ENCODE assay signal across 7 cellular contexts in the genomic region with DNA sequence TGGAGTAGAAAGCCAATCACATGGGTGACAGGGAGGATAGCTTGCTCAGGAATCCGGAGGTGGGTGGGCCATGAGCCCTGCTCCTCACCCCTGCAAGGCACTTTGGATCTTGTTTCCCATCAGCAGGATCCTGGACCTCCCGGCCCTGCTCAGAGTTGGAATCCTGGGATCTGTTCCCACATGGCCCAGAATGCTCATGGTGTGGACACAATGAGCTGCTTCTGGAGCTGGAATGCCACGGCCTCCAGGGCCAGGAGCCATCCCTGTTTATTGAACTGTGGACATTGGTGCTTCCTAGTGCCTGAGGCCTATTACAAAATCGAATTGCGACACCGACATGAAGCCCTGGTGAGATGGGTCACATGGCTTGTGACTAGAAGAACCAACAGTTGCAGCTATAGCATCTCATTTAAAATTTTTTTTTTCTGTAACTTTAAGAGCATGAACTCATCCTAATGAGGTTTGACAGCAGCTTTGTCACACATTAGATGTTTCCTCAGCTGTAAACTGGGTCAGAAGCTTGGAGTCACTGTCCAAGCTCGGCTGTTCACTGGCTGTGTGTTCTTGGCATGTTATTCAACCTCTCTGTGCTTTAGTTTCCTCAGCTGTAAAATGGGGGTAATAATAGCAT. TPM values are rescaled to one million over a fixed set of nuclear protein-coding genes. Genes with fewer than 3 reads are reported as not detected.
DNase-seq lines count a peak whose midpoint lies in the region; ATAC-seq and TF ChIP-seq lines count a peak whose summit lies in the region.

No MANE protein-coding gene starts in this region.

- intact Hi-C loops in breast epithelium (cut with DNase I; ENCODE audit: low total_unique reads) (no loop called here), aorta (cut with DNase I) (no loop called here)

- no peak for TF ChIP-seq POLR2A in breast epithelium (IDR thresholded peaks at IDR 0.05)

- TF ChIP-seq CTCF in breast epithelium (IDR thresholded peaks at IDR 0.05): no peak

- H3K4me1 ChIP-seq in breast epithelium (peaks cover 5 to 7% of the 10 kb centered on the region in 2 donors), aorta (ENCODE audit: control insufficient read depth in 1 of 2, insufficient read depth in 2 of 2, low read length in 2 of 2) (no peaks in the 10 kb centered on the region)

- ATAC-seq in aorta (ENCODE audit: low FRiP score): peak; percentile 65
- no peak for ATAC-seq in GM18870 (IDR thresholded peaks at IDR 0.05; ENCODE audit: unreplicated experiment)
- no peak for ATAC-seq in HG03097 (IDR thresholded peaks at IDR 0.05; ENCODE audit: low FRiP score, unreplicated experiment)

- H3K27me3 ChIP-seq in breast epithelium (no peaks in the 10 kb centered on the region), aorta (ENCODE audit: control insufficient read depth in 1 of 2, insufficient read depth in 2 of 2, low read length in 1 of 2) (no peaks in the 10 kb centered on the region)

- H3K27ac ChIP-seq in breast epithelium: peak overlapping the region; percentile 70 to 86
- no peak overlapping the region for H3K27ac ChIP-seq in aorta (ENCODE audit: low read depth in 1 of 2, low read length in 2 of 2)

- WGBS in aorta, 2 donors: 80 to 83% methylated on average over 7 of the region's 7 CpGs

- H3K4me3 ChIP-seq in breast epithelium (no peak overlapping the region), aorta (ENCODE audit: low read length in 2 of 2) (no peak overlapping the region)

- DNase-seq in HuH-7.5 (ENCODE audit: low spot score) (peak; percentile 81), breast epithelium (ENCODE audit: low spot score in 2 of 2) (peak; percentile 80 to 91), kidney tubule cell (ENCODE audit: low spot score) (peak; percentile 33), aorta (peak; percentile 63 to 75), NCI-H69 (lab: John Stamatoyannopoulos, UW) (no peak)

- H3K36me3 ChIP-seq in breast epithelium (no peaks in the 10 kb centered on the region), aorta (ENCODE audit: control insufficient read depth in 1 of 2, insufficient read depth in 2 of 2, low read length in 1 of 2) (no peaks in the 10 kb centered on the region)

- no peaks in the 10 kb centered on the region for H3K9me3 ChIP-seq in breast epithelium
- H3K9me3 ChIP-seq in aorta (ENCODE audit: control insufficient read depth, low read length): no peaks in the 10 kb centered on the region

RNA-seq across cellular contexts. Expression of a gene that starts 40.4 kb away (rescaled TPM):
- 1 to 10 TPM in 2 of 3 donors, not detected in 1; 3.4 to 4.6 TPM for total RNA-seq in breast epithelium
- total RNA-seq in aorta: not detected
- 10 to 100 TPM in 1 of 2 donors, not detected in 1; 10.5 TPM for polyA plus RNA-seq in aorta

RNA-seq across cellular contexts. Expression of a gene that starts 57.9 kb away (rescaled TPM):
- total RNA-seq in breast epithelium: not detected
- not detected for total RNA-seq in aorta
- 1 to 10 TPM; 1.3 to 1.6 TPM for polyA plus RNA-seq in aorta

Comparison
In these comparisons a context has a peak if more than half of its experiments do, and no peak if none do; other contexts are left out.
1. H3K27ac ChIP-seq: peak in breast epithelium (2 of 2); none in aorta (0 of 2).